Comparison of ENCODE assay signal across 2 cellular contexts in the genomic region with DNA sequence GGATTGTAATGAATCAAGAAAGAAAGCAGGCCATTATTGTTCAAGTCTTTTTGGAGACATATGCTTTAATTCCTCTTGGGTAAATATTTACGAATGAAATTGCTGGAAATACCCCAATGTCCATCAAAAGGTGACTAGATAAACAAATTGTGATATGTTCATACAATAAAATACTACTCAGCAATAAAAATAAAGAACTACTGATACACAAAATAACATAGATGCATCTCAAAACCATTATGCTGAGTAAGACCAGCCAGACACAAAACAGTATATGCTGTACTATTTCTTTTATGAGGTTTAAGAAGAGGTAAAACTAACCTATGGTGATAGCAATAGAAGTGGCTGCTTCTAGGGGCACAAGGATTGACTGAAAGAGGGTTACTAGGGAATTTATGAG.
TF ChIP-seq lines count a peak whose summit lies in the region.

No MANE protein-coding gene starts in this region.

TF ChIP-seq in A549, 52 proteins besides CTCF, POLR2A, EP300 and RAD21 (continued from another document):
- peak; percentile 32 for TF ChIP-seq MAFK (IDR thresholded peaks at IDR 0.05; ENCODE audit: partially characterized antibody)
- no peak for TF ChIP-seq HOXB13 (CRISPR knock-in tag; IDR thresholded peaks at IDR 0.05; ENCODE audit: low read depth)
- TF ChIP-seq, protein P1, sequence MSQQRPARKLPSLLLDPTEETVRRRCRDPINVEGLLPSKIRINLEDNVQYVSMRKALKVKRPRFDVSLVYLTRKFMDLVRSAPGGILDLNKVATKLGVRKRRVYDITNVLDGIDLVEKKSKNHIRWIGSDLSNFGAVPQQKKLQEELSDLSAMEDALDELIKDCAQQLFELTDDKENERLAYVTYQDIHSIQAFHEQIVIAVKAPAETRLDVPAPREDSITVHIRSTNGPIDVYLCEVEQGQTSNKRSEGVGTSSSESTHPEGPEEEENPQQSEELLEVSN (IDR thresholded peaks at IDR 0.05; ENCODE audit: borderline replicate concordance, low read depth): no peak
- TF ChIP-seq KDM1A (IDR thresholded peaks at IDR 0.05; ENCODE audit: low read depth): no peak

TF ChIP-seq in IMR-90, 13 proteins besides CTCF, POLR2A, EP300 and RAD21 (continued from another document):
- TF ChIP-seq MAFK (IDR thresholded peaks at IDR 0.05; ENCODE audit: low read depth, low read length): peak; percentile 28; the same call in 1 of the 2 replicates
